In the genomic region with DNA sequence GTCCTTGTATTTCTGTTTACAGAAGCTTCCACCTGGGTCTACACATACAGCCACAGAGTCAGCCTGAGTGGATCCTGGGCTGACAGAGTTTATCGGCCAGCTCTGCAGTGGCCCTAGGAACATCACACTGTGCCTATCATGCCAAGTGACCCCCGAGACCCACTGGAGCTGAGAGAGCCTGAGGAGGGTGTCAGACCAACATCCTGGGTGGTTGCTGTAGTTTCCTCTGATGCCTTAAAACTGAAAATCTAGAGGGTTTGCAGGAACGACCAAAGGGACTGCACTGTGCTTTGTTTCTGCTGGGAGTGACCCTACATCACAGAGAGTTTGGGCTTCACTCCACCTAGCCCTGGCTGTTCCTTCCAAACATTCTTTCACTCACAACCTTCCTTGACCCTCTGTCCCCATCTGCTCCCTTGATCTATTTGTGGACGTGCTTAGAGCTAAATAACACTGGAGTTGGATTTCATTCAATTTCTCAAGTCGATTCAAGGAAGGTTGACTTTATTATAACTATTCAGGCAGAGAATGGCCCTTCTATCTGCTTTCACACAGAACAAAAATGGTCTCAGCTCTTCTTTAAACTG, we compare ENCODE assay signal across 1 cellular context.
TF ChIP-seq lines count a peak whose summit lies in the region.

No MANE protein-coding gene starts in this region.

TF ChIP-seq in H1, 55 proteins besides CTCF, POLR2A, EP300 and RAD21:
- TF ChIP-seq CBX5 (IDR thresholded peaks at IDR 0.05; ENCODE audit: low read depth, low read length) (no peak), RNF2 (IDR thresholded peaks at IDR 0.05; ENCODE audit: borderline replicate concordance, low read depth, low read length, missing control alignments, poor library complexity, severe bottlenecking) (no peak), CEBPB (IDR thresholded peaks at IDR 0.05; ENCODE audit: low read depth, low read length) (no peak), SP2 (IDR thresholded peaks at IDR 0.05; ENCODE audit: low read length) (no peak), CHD1 (IDR thresholded peaks at IDR 0.05; ENCODE audit: low read depth, low read length) (no peak), PHF8 (conservative IDR thresholded peaks at IDR 0.05; ENCODE audit: low read depth, low read length) (no peak), HDAC6 (IDR thresholded peaks at IDR 0.05; ENCODE audit: low read depth, low read length) (no peak), KDM4A (IDR thresholded peaks at IDR 0.05; ENCODE audit: low read depth, low read length, severe bottlenecking) (no peak), EZH2 (IDR thresholded peaks at IDR 0.05; ENCODE audit: low read depth, low read length, severe bottlenecking) (no peak)
- TF ChIP-seq, protein P1, sequence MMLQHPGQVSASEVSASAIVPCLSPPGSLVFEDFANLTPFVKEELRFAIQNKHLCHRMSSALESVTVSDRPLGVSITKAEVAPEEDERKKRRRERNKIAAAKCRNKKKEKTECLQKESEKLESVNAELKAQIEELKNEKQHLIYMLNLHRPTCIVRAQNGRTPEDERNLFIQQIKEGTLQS (IDR thresholded peaks at IDR 0.05; ENCODE audit: insufficient read depth, low read depth, low read length): no peak
